In the genomic region with DNA sequence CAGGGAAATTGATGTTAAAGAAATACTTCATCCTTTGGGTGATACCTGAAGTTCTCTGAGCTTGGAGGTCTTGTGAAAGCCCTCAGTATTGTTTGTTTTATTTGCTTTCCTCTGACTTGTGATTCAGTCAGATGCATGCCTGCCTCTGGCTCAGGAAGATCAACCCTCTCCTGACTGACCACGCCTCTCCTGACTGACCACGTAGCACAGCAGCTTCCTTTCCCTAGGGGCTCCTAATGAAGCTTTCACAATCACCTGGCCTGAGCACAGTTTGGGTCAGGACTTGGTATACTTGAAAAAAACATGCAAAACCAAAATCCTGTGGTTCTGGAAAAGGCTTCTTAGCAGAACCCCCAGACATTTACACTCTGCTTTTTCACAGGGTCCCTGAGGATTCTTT, we compare ENCODE assay signal across 12 cellular contexts. TPM values are rescaled to one million over a fixed set of nuclear protein-coding genes. Genes with fewer than 3 reads are reported as not detected.
DNase-seq lines count a peak whose midpoint lies in the region; ATAC-seq and TF ChIP-seq lines count a peak whose summit lies in the region.
"Had no signal": no experiment of that assay in that cellular context is flagged by ENCODE, and none has a peak within 500 bp of the region (broad histone marks: within the 10 kb centered on the region; RNA-seq: fewer than 3 reads in every experiment).

No MANE protein-coding gene starts in this region.

- H2AK9ac ChIP-seq in IMR-90 (replicated peaks; ENCODE audit: low read depth, low read length, poor library complexity): no peak overlapping the region

- TF ChIP-seq RAD21 in IMR-90 (IDR thresholded peaks at IDR 0.05; ENCODE audit: low read length): no peak

- H3K4me1 ChIP-seq in IMR-90 (ENCODE audit: control insufficient read depth, insufficient read depth, low read length) (peaks cover 27% of the 10 kb centered on the region), mammary epithelial cell (ENCODE audit: insufficient read depth, low read length) (peaks cover 90% of the 10 kb centered on the region), mesenchymal stem cell (ENCODE audit: control insufficient read depth, insufficient read depth, low read depth, low read length) (peaks cover 42% of the 10 kb centered on the region), SJCRH30 (peaks cover 65% of the 10 kb centered on the region), esophagus muscularis mucosa (peaks cover 51 to 82% (median 67%) of the 10 kb centered on the region in 4 donors)

- H4K91ac ChIP-seq in IMR-90 (ENCODE audit: insufficient read depth, low read depth, low read length) (peak overlapping the region; percentile 47; the same call in 1 of the 2 replicates), mesenchymal stem cell (ENCODE audit: low read length) (no peak overlapping the region)

- H2BK120ac ChIP-seq in IMR-90 (ENCODE audit: low read depth, low read length) (peak overlapping the region; percentile 62), mesenchymal stem cell (ENCODE audit: low read depth, low read length) (peak overlapping the region; percentile 1)

- POLR2A ChIA-PET in IMR-90 (lab: Charles Lee; ENCODE audit: unreplicated experiment): interaction anchor here (1.1 kb wide), 1 partner anchor 22 kb away, joined by 4 read pairs; no protein-coding TSS in a partner anchor

- H4K20me1 ChIP-seq in IMR-90 (ENCODE audit: insufficient read depth, low read length): peaks cover 47% of the 10 kb centered on the region
- no peaks in the 10 kb centered on the region for H4K20me1 ChIP-seq in mammary epithelial cell (ENCODE audit: insufficient read depth, low read length)

- peaks cover 33% of the 10 kb centered on the region for H3K9me1 ChIP-seq in IMR-90 (ENCODE audit: insufficient read depth, low read length)

- H3K18ac ChIP-seq in IMR-90 (ENCODE audit: low read depth, low read length) (peak overlapping the region; percentile 62), mesenchymal stem cell (ENCODE audit: low read depth in 1 of 2, low read length in 2 of 2) (peak overlapping the region in 1 of 2 experiments; percentile 86)

- no CpG with 5 or more reads among the region's 2 CpGs for WGBS in IMR-90 (ENCODE audit: extremely low coverage in 2 of 2, insufficient read length in 1 of 2), 2 experiments
- WGBS in mammary epithelial cell (ENCODE audit: low coverage, missing lambda C conversion rate): 32% methylated on average over 2 of the region's 2 CpGs
- WGBS in mesenchymal stem cell: 37% methylated on average over 2 of the region's 2 CpGs
- 41% methylated on average over 2 of the region's 2 CpGs for WGBS in esophagus muscularis mucosa

- H3K4me2 ChIP-seq in IMR-90 (ENCODE audit: low read depth, low read length) (peak overlapping the region; percentile 98), mammary epithelial cell (ENCODE audit: insufficient read depth, low read depth, low read length) (peak overlapping the region; percentile 38), mesenchymal stem cell (ENCODE audit: low read length, poor library complexity, severe bottlenecking) (no peak overlapping the region)
- H3K4me2 ChIP-seq: neural progenitor cell had no signal

- H2BK15ac ChIP-seq in IMR-90 (ENCODE audit: low read depth, low read length) (0 out of 3 replicates have a peak overlapping the region, but pooled peaks have one; percentile 13), mesenchymal stem cell (ENCODE audit: low read depth, poor library complexity, severe bottlenecking) (peak overlapping the region; percentile 15)

- no TSS peak for BruUV-seq in IMR-90 (replicated peaks; lab: Mats Ljungman, UMichigan)
- no TSS peak for BruUV-seq in mammary epithelial cell (replicated peaks; lab: Mats Ljungman, UMichigan)

- peak; percentile 25 for ATAC-seq in IMR-90 (ENCODE audit: low read depth)
- ATAC-seq: CD8-positive, alpha-beta T cell; Right ventricle myocardium inferior had no signal

- DNase-seq in AG09309 (ENCODE audit: low read depth) (peak; percentile 79), IMR-90 (peak; percentile 86), mammary epithelial cell (peak; percentile 81), mesenchymal stem cell (peak; percentile 85), hypothalamus (lab: John Stamatoyannopoulos, UW) (no peak), SJCRH30 (no peak), esophagus muscularis mucosa (ENCODE audit: extremely low spot score) (no peak), mucosa of gallbladder (ENCODE audit: low spot score) (no peak)
- DNase-seq: CD8-positive, alpha-beta T cell; WERI-Rb-1 had no signal

- H2AK5ac ChIP-seq in IMR-90 (ENCODE audit: low read depth, low read length) (peak overlapping the region; percentile 79), mesenchymal stem cell (ENCODE audit: low read length, severe bottlenecking) (peak overlapping the region; percentile 75)

- CTCF ChIA-PET in IMR-90 (lab: Yijun Ruan, JAX) (interaction anchor here (1.0 kb wide), 1 partner anchor 13 kb away, joined by 5 read pairs; no protein-coding TSS in a partner anchor), mammary epithelial cell (lab: Charles Lee; ENCODE audit: low non-redundant PET) (no interaction called here)

- dilution Hi-C loops in IMR-90 (cut with HindIII; ENCODE audit: low sequenced_read_pairs, unreplicated experiment) (no loop called here), mammary epithelial cell (cut with HindIII; ENCODE audit: low sequenced_read_pairs) (no loop called here)

- H3K9ac ChIP-seq in IMR-90 (ENCODE audit: low read depth, low read length) (peak overlapping the region; percentile 34; the same call in 1 of the 2 replicates), mammary epithelial cell (ENCODE audit: insufficient read depth, low read length) (peak overlapping the region; percentile 2), mesenchymal stem cell (ENCODE audit: low read length) (peak overlapping the region; percentile 12)
- H3K9ac ChIP-seq: neural progenitor cell had no signal

- H2BK5ac ChIP-seq in IMR-90 (ENCODE audit: low read depth, low read length, poor library complexity, severe bottlenecking) (peak overlapping the region; percentile 88), mesenchymal stem cell (ENCODE audit: low read depth, low read length, poor library complexity, severe bottlenecking) (no peak overlapping the region)

- H2AFZ ChIP-seq in IMR-90 (replicated peaks; ENCODE audit: low read length, poor library complexity) (no peak overlapping the region), mammary epithelial cell (ENCODE audit: low read depth, low read length) (no peak overlapping the region), mesenchymal stem cell (ENCODE audit: low read depth, low read length) (no peak overlapping the region)
- H2AFZ ChIP-seq: neural progenitor cell had no signal

- H3K79me2 ChIP-seq in mammary epithelial cell (ENCODE audit: insufficient read depth, low read length): peaks cover 37% of the 10 kb centered on the region

- H3K27me3 ChIP-seq in IMR-90 (ENCODE audit: control insufficient read depth, insufficient read depth, low read length) (no peaks in the 10 kb centered on the region), mammary epithelial cell (ENCODE audit: insufficient read depth, low read length) (no peaks in the 10 kb centered on the region), mesenchymal stem cell (ENCODE audit: control insufficient read depth in 1 of 2, insufficient read depth in 1 of 2, low read length in 2 of 2) (no peaks in the 10 kb centered on the region), SJCRH30 (no peaks in the 10 kb centered on the region), esophagus muscularis mucosa (no peaks in the 10 kb centered on the region)

- H3K9me3 ChIP-seq in IMR-90 (ENCODE audit: control insufficient read depth, insufficient read depth, low read length) (peaks cover 2% of the 10 kb centered on the region; the same call in 1 of the 2 replicates), mammary epithelial cell (replicated peaks; ENCODE audit: insufficient read depth, low read length) (no peaks in the 10 kb centered on the region), mesenchymal stem cell (ENCODE audit: control insufficient read depth, low read length) (no peaks in the 10 kb centered on the region), SJCRH30 (replicated peaks) (no peaks in the 10 kb centered on the region), esophagus muscularis mucosa (no peaks in the 10 kb centered on the region)

- H3K14ac ChIP-seq in IMR-90 (replicated peaks; ENCODE audit: low read depth, low read length) (peak overlapping the region; percentile 97), mesenchymal stem cell (ENCODE audit: low read length in 2 of 2) (no peak overlapping the region)

- no peak overlapping the region for H3K56ac ChIP-seq in IMR-90 (ENCODE audit: extremely low read depth, insufficient read depth, low read length)

- H3K27ac ChIP-seq in IMR-90 (ENCODE audit: insufficient read depth, low read length) (peak overlapping the region; percentile 68), mammary epithelial cell (ENCODE audit: insufficient read depth, low read depth, low read length) (peak overlapping the region; percentile 75), mesenchymal stem cell (ENCODE audit: low read length, poor library complexity, severe bottlenecking) (no peak overlapping the region), SJCRH30 (no peak overlapping the region), esophagus muscularis mucosa (replicated peaks in 1 of 4) (no peak overlapping the region)
- H3K27ac ChIP-seq: neural progenitor cell, WERI-Rb-1 had no signal

- TF ChIP-seq EP300 in esophagus muscularis mucosa (IDR thresholded peaks at IDR 0.05): no peak

- no peak overlapping the region for H2BK12ac ChIP-seq in mesenchymal stem cell (ENCODE audit: low read length in 2 of 2)

- H4K5ac ChIP-seq in IMR-90 (ENCODE audit: low read depth, low read length): peak overlapping the region; percentile 69

- H2BK20ac ChIP-seq in IMR-90 (ENCODE audit: low read depth, low read length): peak overlapping the region; percentile 61

- H3K79me1 ChIP-seq in IMR-90 (ENCODE audit: low read depth in 1 of 2, low read length in 2 of 2): peaks cover 36 to 93% of the 10 kb centered on the region in 2 experiments
- peaks cover 33% of the 10 kb centered on the region for H3K79me1 ChIP-seq in mesenchymal stem cell (replicated peaks; ENCODE audit: low read length, poor library complexity, severe bottlenecking)

- in situ Hi-C loops in IMR-90 (cut with MboI; ENCODE audit: low sequenced_read_pairs) (no loop called here), mammary epithelial cell (cut with MboI; ENCODE audit: low sequenced_read_pairs in 2 of 2) (no loop called here)

- no peak overlapping the region for H3K4me3 ChIP-seq in AG09309 (ENCODE audit: control insufficient read depth, low read depth, low read length)
- no peak overlapping the region for H3K4me3 ChIP-seq in IMR-90 (ENCODE audit: insufficient read depth, low read depth, low read length)
- no peak overlapping the region for H3K4me3 ChIP-seq in mammary epithelial cell (replicated peaks in 1 of 3; ENCODE audit: insufficient read depth in 1 of 3, low read depth in 2 of 3, low read length in 3 of 3)
- H3K4me3 ChIP-seq in mesenchymal stem cell (ENCODE audit: insufficient read depth in 1 of 2, low read depth in 1 of 2, low read length in 2 of 2): peak overlapping the region in 1 of 2 experiments; percentile 14
- H3K4me3 ChIP-seq in SJCRH30: no peak overlapping the region
- no peak overlapping the region for H3K4me3 ChIP-seq in esophagus muscularis mucosa
- H3K4me3 ChIP-seq: neural progenitor cell had no signal

- TF ChIP-seq POLR2A in IMR-90 (IDR thresholded peaks at IDR 0.05; ENCODE audit: low read depth, low read length) (0 out of 2 replicates have a peak, but pooled peaks have one; percentile 16), esophagus muscularis mucosa (IDR thresholded peaks at IDR 0.05; ENCODE audit: low read depth) (no peak)

- H3K23ac ChIP-seq in IMR-90 (ENCODE audit: low read depth, low read length) (peak overlapping the region; percentile 98), mesenchymal stem cell (ENCODE audit: low read length in 2 of 2) (no peak overlapping the region)

- H3K36me3 ChIP-seq in IMR-90 (ENCODE audit: control insufficient read depth, insufficient read depth, low read length) (peaks cover 69% of the 10 kb centered on the region), mammary epithelial cell (ENCODE audit: insufficient read depth, low read length) (peaks cover 2% of the 10 kb centered on the region), mesenchymal stem cell (ENCODE audit: control insufficient read depth in 1 of 2, insufficient read depth in 2 of 2, low read depth in 1 of 2, low read length in 2 of 2) (peaks cover 13 to 45% of the 10 kb centered on the region in 2 experiments), SJCRH30 (no peaks in the 10 kb centered on the region), esophagus muscularis mucosa (peaks cover 0 to 19% (median 0%) of the 10 kb centered on the region in 4 donors)
- H3K36me3 ChIP-seq: neural progenitor cell, WERI-Rb-1 had no signal

- TF ChIP-seq CTCF in AG09309 (IDR thresholded peaks at IDR 0.05; ENCODE audit: control insufficient read depth, insufficient read depth, low read depth, low read length, missing control alignments) (no peak), IMR-90 (conservative IDR thresholded peaks at IDR 0.05; ENCODE audit: low read depth, low read length) (no peak), mammary epithelial cell (conservative IDR thresholded peaks at IDR 0.05 in 1 of 2, IDR thresholded peaks at IDR 0.05 in 1 of 2; ENCODE audit: extremely low read depth in 1 of 2, insufficient read depth in 1 of 2, low read depth in 1 of 2, low read length in 2 of 2) (no peak), esophagus muscularis mucosa (IDR thresholded peaks at IDR 0.05) (no peak)

- H3K4ac ChIP-seq in IMR-90 (ENCODE audit: low read depth, low read length) (peak overlapping the region; percentile 85), mesenchymal stem cell (ENCODE audit: low read depth in 1 of 2, low read length in 2 of 2) (no peak overlapping the region)

- H4K8ac ChIP-seq in IMR-90 (ENCODE audit: low read depth in 2 of 2, low read length in 2 of 2) (peak overlapping the region; percentile 30 to 71; a peak in 3 of 4 replicates), mesenchymal stem cell (ENCODE audit: low read length) (no peak overlapping the region)

- intact Hi-C loops in IMR-90 (cut with micrococcal nuclease) (loop anchor here (2.0 kb wide), 1 partner anchor 26 kb away; no protein-coding TSS in a partner anchor), mammary epithelial cell (cut with micrococcal nuclease) (loop anchor here (2.0 kb wide), 1 partner anchor 20 kb away; no protein-coding TSS in a partner anchor), esophagus muscularis mucosa (cut with DNase I) (no loop called here)

RNA-seq across cellular contexts. Expression of a gene that starts 3.8 kb away (rescaled TPM):
- total RNA-seq in IMR-90 (2012; rRNA removed) (483 and 618 TPM in 2 replicates), mammary epithelial cell (10 to 100 TPM; 56.0 to 77.3 TPM), esophagus muscularis mucosa (100 to 1,000 TPM in 2 of 4 donors, 10 to 100 TPM in 2; 62.3 to 128 (median 92.9) TPM), mucosa of gallbladder (235 TPM)
- polyA plus RNA-seq in IMR-90 (2012; rRNA removed) (1,362 and 1,551 TPM in 2 replicates), mammary epithelial cell (264 TPM)
- 790 and 1,298 TPM in 2 replicates for polyA plus RNA-seq in IMR-90 (2012; cell fraction: cytosol; rRNA removed)
- polyA plus RNA-seq in IMR-90 (2012; cell fraction: nucleus; rRNA removed; ENCODE audit: low replicate concordance): 1,060 and 1,205 TPM in 2 replicates
- 390 TPM for polyA minus RNA-seq in mammary epithelial cell
- polyA plus RNA-seq in mesenchymal stem cell (2013, experiment 1 of 2): 1,930 TPM
- polyA plus RNA-seq in mesenchymal stem cell (2013, experiment 2 of 2): 1,910 TPM
- 4.8 TPM in 2 replicates for total RNA-seq in SJCRH30 (2014; rRNA removed; shearing (Covaris generic))

Comparison
In these comparisons a context has a peak if more than half of its experiments do, and no peak if none do; other contexts are left out.
1. DNase-seq: peak in AG09309 (single experiment), IMR-90 (single experiment), mammary epithelial cell (single experiment) and mesenchymal stem cell (single experiment); none in hypothalamus (0 of 51), SJCRH30 (0 of 2), esophagus muscularis mucosa (single experiment) and mucosa of gallbladder (single experiment).
2. H3K27ac ChIP-seq: peak in IMR-90 (single experiment) and mammary epithelial cell (single experiment); none in mesenchymal stem cell (single experiment), SJCRH30 (single experiment) and esophagus muscularis mucosa (0 of 4).
3. Peak in every context shown above with its lines, with median percentiles within 50 percentile points of each other: H3K9ac ChIP-seq.